1 cellular context compared by ENCODE assay signal in the genomic region with DNA sequence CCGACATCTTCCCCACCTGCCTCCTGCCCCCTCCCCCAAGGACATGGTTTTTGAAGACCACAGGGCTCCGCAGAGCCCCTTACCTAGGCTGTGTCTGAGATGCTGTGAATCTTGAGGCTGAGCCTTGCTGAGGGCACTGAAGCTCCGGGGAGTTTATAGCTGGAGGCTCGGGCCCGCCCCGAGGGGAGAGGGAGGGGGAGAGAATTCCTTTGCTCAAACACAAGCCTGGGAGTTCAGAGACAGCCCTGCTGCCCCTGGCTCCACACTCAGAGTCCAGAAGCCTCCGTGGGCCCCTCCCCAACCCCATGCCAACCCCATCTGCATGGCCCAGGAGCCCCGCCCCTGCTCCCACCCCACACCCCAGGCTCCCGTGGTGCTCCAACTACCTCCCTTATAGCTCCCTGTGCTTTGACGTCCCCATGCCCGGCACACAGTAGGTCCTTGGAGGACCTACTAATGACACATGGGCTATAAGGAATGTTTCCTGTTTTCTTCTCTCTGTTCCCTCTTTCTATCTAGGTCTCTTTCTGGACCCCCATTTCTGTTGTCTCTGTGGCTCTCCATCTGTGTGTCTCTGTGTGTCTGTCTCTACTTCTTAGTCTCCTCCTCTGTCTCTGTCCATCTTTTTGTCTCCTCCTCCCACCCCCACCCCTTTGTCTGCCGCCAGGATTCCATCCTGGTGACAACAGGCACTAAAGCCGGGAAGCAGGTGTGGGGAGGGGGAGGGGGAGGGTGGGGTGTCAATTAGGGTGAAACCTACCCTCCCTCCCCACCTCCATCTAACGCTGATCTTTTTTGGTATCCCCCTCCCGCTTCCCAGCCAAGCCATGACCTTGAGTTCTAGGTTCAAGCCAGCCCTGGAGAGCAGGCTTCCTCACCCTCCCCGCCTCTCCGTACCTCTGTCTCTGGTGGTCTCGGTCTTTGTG.
TF ChIP-seq lines count a peak whose summit lies in the region.

A gene with protein sequence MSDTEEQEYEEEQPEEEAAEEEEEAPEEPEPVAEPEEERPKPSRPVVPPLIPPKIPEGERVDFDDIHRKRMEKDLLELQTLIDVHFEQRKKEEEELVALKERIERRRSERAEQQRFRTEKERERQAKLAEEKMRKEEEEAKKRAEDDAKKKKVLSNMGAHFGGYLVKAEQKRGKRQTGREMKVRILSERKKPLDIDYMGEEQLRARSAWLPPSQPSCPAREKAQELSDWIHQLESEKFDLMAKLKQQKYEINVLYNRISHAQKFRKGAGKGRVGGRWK (minus strand): TSS at position 129 of the 926 bp plus-strand sequence. CDS start 2,049 bp downstream, outside the sequence.

TF ChIP-seq in HCT116, 20 proteins besides CTCF, POLR2A, EP300 and RAD21:
- TF ChIP-seq, protein P1, sequence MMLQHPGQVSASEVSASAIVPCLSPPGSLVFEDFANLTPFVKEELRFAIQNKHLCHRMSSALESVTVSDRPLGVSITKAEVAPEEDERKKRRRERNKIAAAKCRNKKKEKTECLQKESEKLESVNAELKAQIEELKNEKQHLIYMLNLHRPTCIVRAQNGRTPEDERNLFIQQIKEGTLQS (IDR thresholded peaks at IDR 0.05): no peak
- TF ChIP-seq ELF1 (IDR thresholded peaks at IDR 0.05; ENCODE audit: borderline replicate concordance, low read depth): no peak
